ENCODE assay signal across 34 cellular contexts in the genomic region with DNA sequence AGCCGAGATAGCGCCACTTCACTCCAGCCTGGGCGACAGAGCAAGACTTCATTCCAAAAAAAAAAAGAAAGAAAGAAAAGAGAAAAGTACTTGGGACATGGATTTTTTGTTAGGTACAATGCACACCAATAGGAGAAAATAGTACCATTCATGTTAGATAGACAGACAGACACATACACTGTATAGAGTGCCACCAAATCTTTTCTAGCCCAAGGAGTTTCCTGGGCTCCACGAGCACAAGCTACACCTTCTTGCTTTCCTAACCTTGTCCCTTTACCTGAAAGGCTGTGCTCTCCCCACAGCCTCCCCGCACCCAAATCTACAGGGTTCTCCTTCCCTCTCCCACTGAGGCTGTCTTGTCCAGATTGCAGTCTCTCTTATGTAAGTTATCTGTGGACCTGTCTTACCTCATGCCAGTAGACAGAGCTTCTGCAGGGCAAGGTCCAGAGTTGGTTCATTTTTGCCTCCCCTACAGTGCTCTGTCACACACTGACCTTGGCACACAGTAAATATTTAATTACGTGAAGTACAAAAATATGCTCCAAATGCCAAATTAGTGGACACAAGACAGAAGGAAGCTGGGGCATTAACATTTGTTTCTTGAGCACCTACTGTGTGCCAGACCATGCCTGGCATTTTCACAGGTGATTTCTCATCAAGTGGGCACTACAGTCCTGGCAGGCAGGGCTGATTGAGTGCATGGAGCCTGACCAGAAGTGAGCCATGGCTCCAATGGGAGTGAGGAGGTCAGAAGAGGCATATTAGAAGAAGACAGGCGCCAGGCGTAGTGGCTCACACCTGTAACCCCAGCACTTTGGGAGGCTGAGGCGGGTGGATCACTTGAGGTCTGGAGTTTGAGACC. TPM values are rescaled to one million over a fixed set of nuclear protein-coding genes. Genes with fewer than 3 reads are reported as not detected.
"Had no signal": no experiment of that assay in that cellular context is flagged by ENCODE, and none has a peak within 500 bp of the region (broad histone marks: within the 10 kb centered on the region; RNA-seq: fewer than 3 reads in every experiment).

No MANE protein-coding gene starts in this region.

- H3K36me3 Mint-ChIP-seq: activated CD4-positive, alpha-beta memory T cell treated with anti-CD3 and anti-CD28 coated beads for 36 hours had no signal

- H3K27me3 Mint-ChIP-seq: activated CD4-positive, alpha-beta memory T cell treated with anti-CD3 and anti-CD28 coated beads for 36 hours; activated CD4-positive, alpha-beta T cell treated with anti-CD3 and anti-CD28 coated beads, Interleukin-2, amount 10 ng/mL, durations not matched to agents 24 days and 14 days; activated naive CD4-positive, alpha-beta T cell treated with anti-CD3 and anti-CD28 coated beads, Interleukin-2, amount 10 ng/mL, durations not matched to agents 7 days and 5 days; activated naive CD8-positive, alpha-beta T cell treated with anti-CD3 and anti-CD28 coated beads, Interleukin-2, amount 10 ng/mL, durations not matched to agents 7 days and 5 days; activated T-cell treated with anti-CD3 and anti-CD28 coated beads, Interleukin-2, amount 50 U/mL, for 24 hours; effector memory CD8-positive, alpha-beta T cell; progenitor cell of endocrine pancreas; stimulated activated memory B cell treated with anti-CD40 and anti-IgM and Interleukin-4, amounts not matched to agents 10 μg/mL and 1 μg/mL and 100 μg/mL, for 72 hours; stimulated activated naive CD8-positive, alpha-beta T cell treated with anti-CD3 and anti-CD28 coated beads, Interleukin-15, amount 100 ng/mL, for 72 hours; T-helper 17 cell had no signal

- H3K27ac ChIP-seq: lower lobe of right lung, upper lobe of right lung, WERI-Rb-1 had no signal

- H3K9me3 ChIP-seq: lower lobe of right lung, upper lobe of right lung had no signal

- H3K4me2 ChIP-seq: smooth muscle cell had no signal

- ATAC-seq: effector memory CD8-positive, alpha-beta T cell; lower lobe of right lung; sciatic nerve; stimulated activated memory B cell treated with anti-CD40 and anti-IgM and Interleukin-4, amounts not matched to agents 10 μg/mL and 1 μg/mL and 100 μg/mL, for 72 hours; stimulated activated naive CD8-positive, alpha-beta T cell treated with anti-CD3 and anti-CD28 coated beads, Interleukin-15, amount 100 ng/mL, for 72 hours; T-helper 17 cell; upper lobe of right lung had no signal

- H3K4me3 Mint-ChIP-seq: activated CD4-positive, alpha-beta memory T cell treated with anti-CD3 and anti-CD28 coated beads for 36 hours; activated CD4-positive, alpha-beta T cell treated with anti-CD3 and anti-CD28 coated beads, Interleukin-2, amount 10 ng/mL, durations not matched to agents 24 days and 14 days; activated naive CD4-positive, alpha-beta T cell treated with anti-CD3 and anti-CD28 coated beads, Interleukin-2, amount 10 ng/mL, durations not matched to agents 7 days and 5 days; activated naive CD8-positive, alpha-beta T cell treated with anti-CD3 and anti-CD28 coated beads, Interleukin-2, amount 10 ng/mL, durations not matched to agents 7 days and 5 days; activated T-cell treated with anti-CD3 and anti-CD28 coated beads, Interleukin-2, amount 50 U/mL, for 24 hours; effector memory CD8-positive, alpha-beta T cell; nephron; stimulated activated memory B cell treated with anti-CD40 and anti-IgM and Interleukin-4, amounts not matched to agents 10 μg/mL and 1 μg/mL and 100 μg/mL, for 72 hours; stimulated activated naive CD8-positive, alpha-beta T cell treated with anti-CD3 and anti-CD28 coated beads, Interleukin-15, amount 100 ng/mL, for 72 hours; T-helper 17 cell had no signal

- FAIRE-seq: astrocyte, endothelial cell of umbilical vein, keratinocyte had no signal

- H3K9me3 Mint-ChIP-seq: activated CD4-positive, alpha-beta memory T cell treated with anti-CD3 and anti-CD28 coated beads for 36 hours; activated CD4-positive, alpha-beta T cell treated with anti-CD3 and anti-CD28 coated beads, Interleukin-2, amount 10 ng/mL, durations not matched to agents 24 days and 14 days; activated naive CD4-positive, alpha-beta T cell treated with anti-CD3 and anti-CD28 coated beads, Interleukin-2, amount 10 ng/mL, durations not matched to agents 7 days and 5 days; activated naive CD8-positive, alpha-beta T cell treated with anti-CD3 and anti-CD28 coated beads, Interleukin-2, amount 10 ng/mL, durations not matched to agents 7 days and 5 days; activated T-cell treated with anti-CD3 and anti-CD28 coated beads, Interleukin-2, amount 50 U/mL, for 24 hours; effector memory CD8-positive, alpha-beta T cell; nephron; stimulated activated memory B cell treated with anti-CD40 and anti-IgM and Interleukin-4, amounts not matched to agents 10 μg/mL and 1 μg/mL and 100 μg/mL, for 72 hours; stimulated activated naive CD8-positive, alpha-beta T cell treated with anti-CD3 and anti-CD28 coated beads, Interleukin-15, amount 100 ng/mL, for 72 hours had no signal

- DNase-seq: activated CD4-positive, alpha-beta memory T cell treated with anti-CD3 and anti-CD28 coated beads for 36 hours; activated CD4-positive, alpha-beta T cell treated with anti-CD3 and anti-CD28 coated beads, Interleukin-2, amount 10 ng/mL, durations not matched to agents 24 days and 14 days; activated CD4-positive, CD25-positive, alpha-beta regulatory T cell treated with anti-CD3 and anti-CD28 coated beads, Interleukin-2, amount 50 U/mL, for 72 hours; activated CD8-positive, alpha-beta memory T cell treated with anti-CD3 and anti-CD28 coated beads, Interleukin-2, amount 50 U/mL, for 48 hours; activated gamma-delta T cell; activated naive CD4-positive, alpha-beta T cell treated with anti-CD3 and anti-CD28 coated beads, Interleukin-2, amount 10 ng/mL, durations not matched to agents 7 days and 5 days; activated naive CD8-positive, alpha-beta T cell treated with anti-CD3 and anti-CD28 coated beads, Interleukin-2, amount 10 ng/mL, durations not matched to agents 7 days and 5 days; activated T-cell treated with anti-CD3 and anti-CD28 coated beads, Interleukin-2, amount 50 U/mL, for 24 hours; caudate nucleus; cortex of kidney; effector memory CD8-positive, alpha-beta T cell; foreskin fibroblast; hippocampal formation; lower lobe of right lung; mesendoderm; stimulated activated CD4-positive, alpha-beta T cell treated with anti-CD3 and anti-CD28 coated beads, Interleukin-1b, Interleukin-23, amount 100 ng/mL, for 48 hours; stimulated activated CD4-positive, alpha-beta T cell treated with anti-CD3 and anti-CD28 coated beads, Interleukin-4, amount 100 ng/mL, for 4 hours; stimulated activated CD8-positive, alpha-beta memory T cell treated with anti-CD3 and anti-CD28 coated beads, Interleukin-4, amount 100 ng/mL, for 48 hours; stimulated activated naive CD8-positive, alpha-beta T cell treated with anti-CD3 and anti-CD28 coated beads, Interleukin-15, amount 100 ng/mL, for 72 hours; substantia nigra; T-helper 17 cell; T1000; upper lobe of right lung; WERI-Rb-1 had no signal

- H3K27ac Mint-ChIP-seq: activated CD4-positive, alpha-beta memory T cell treated with anti-CD3 and anti-CD28 coated beads for 36 hours; activated CD4-positive, alpha-beta T cell treated with anti-CD3 and anti-CD28 coated beads, Interleukin-2, amount 10 ng/mL, durations not matched to agents 24 days and 14 days; activated naive CD4-positive, alpha-beta T cell treated with anti-CD3 and anti-CD28 coated beads, Interleukin-2, amount 10 ng/mL, durations not matched to agents 7 days and 5 days; activated naive CD8-positive, alpha-beta T cell treated with anti-CD3 and anti-CD28 coated beads, Interleukin-2, amount 10 ng/mL, durations not matched to agents 7 days and 5 days; activated T-cell treated with anti-CD3 and anti-CD28 coated beads, Interleukin-2, amount 50 U/mL, for 24 hours; effector memory CD8-positive, alpha-beta T cell; nephron; stimulated activated memory B cell treated with anti-CD40 and anti-IgM and Interleukin-4, amounts not matched to agents 10 μg/mL and 1 μg/mL and 100 μg/mL, for 72 hours; T-helper 17 cell had no signal

- H3K4me3 ChIP-seq: lower lobe of right lung, smooth muscle cell, upper lobe of right lung had no signal

- H3K27me3 ChIP-seq: upper lobe of right lung had no signal

RNA-seq across cellular contexts. Expression of a gene that starts 15.3 kb away (rescaled TPM):
- total RNA-seq: upper lobe of right lung had no signal
- polyA plus RNA-seq: smooth muscle cell had no signal

RNA-seq across cellular contexts. Expression of a gene that starts 45.9 kb away (rescaled TPM):
- total RNA-seq: chondrocyte, endothelial cell of umbilical vein, osteocyte had no signal
- polyA plus RNA-seq: endothelial cell of umbilical vein had no signal
